15 cellular contexts compared by ENCODE assay signal in genomic region chr11:83641511-83641910, GRCh38.
A peak's percentile ranks its signal among the peaks of the same experiment; 100 is the strongest.
DNase-seq lines count a peak whose midpoint lies in the region; ATAC-seq and TF ChIP-seq lines count a peak whose summit lies in the region.
"Had no signal": no experiment of that assay in that cellular context is flagged by ENCODE, and none has a peak within 500 bp of the region (broad histone marks: within the 10 kb centered on the region; RNA-seq: fewer than 3 reads in every experiment).

No MANE protein-coding gene starts in this region.

- no peak for TF ChIP-seq EP300 in gastroesophageal sphincter (IDR thresholded peaks at IDR 0.05)

- no peaks in the 10 kb centered on the region for H3K36me3 ChIP-seq in MG63
- no peaks in the 10 kb centered on the region for H3K36me3 ChIP-seq in gastroesophageal sphincter

- no peaks in the 10 kb centered on the region for H3K9me3 Mint-ChIP-seq in neural crest cell
- H3K9me3 Mint-ChIP-seq: nephron progenitor cell had no signal

- peaks cover 5% of the 10 kb centered on the region for H3K27me3 Mint-ChIP-seq in neural crest cell (ENCODE audit: low read depth)

- H3K4me1 ChIP-seq in gastroesophageal sphincter, result peaks cover 0 to 4% (median 0%) of the 10 kb centered on the region in 3 donors

- H3K4me3 ChIP-seq in MG63 (no peak overlapping the region), gastroesophageal sphincter (no peak overlapping the region)

- no peak for TF ChIP-seq CTCF in gastroesophageal sphincter (IDR thresholded peaks at IDR 0.05)
- TF ChIP-seq CTCF in neural crest cell (conservative IDR thresholded peaks at IDR 0.05), result no peak

- no peaks in the 10 kb centered on the region for H3K4me1 Mint-ChIP-seq in neural crest cell

- H3K4me3 Mint-ChIP-seq in neural crest cell, result no peak overlapping the region
- H3K4me3 Mint-ChIP-seq: nephron progenitor cell had no signal

- H3K9me3 ChIP-seq in MG63, result no peaks in the 10 kb centered on the region
- H3K9me3 ChIP-seq in gastroesophageal sphincter, result no peaks in the 10 kb centered on the region
- H3K9me3 ChIP-seq: SK-N-SH had no signal

- no peaks in the 10 kb centered on the region for H3K36me3 Mint-ChIP-seq in neural crest cell (ENCODE audit: low read depth)

- H3K27me3 ChIP-seq in MG63, result no peaks in the 10 kb centered on the region
- H3K27me3 ChIP-seq in gastroesophageal sphincter, result no peaks in the 10 kb centered on the region

- no peak for TF ChIP-seq POLR2A in gastroesophageal sphincter (IDR thresholded peaks at IDR 0.05)

- 14 to 20% methylated on average over 7 of the region's 7 CpGs for WGBS in gastroesophageal sphincter (ENCODE audit: low coverage in 1 of 2), 2 donors

- H3K27ac Mint-ChIP-seq in neural crest cell (ENCODE audit: unreplicated experiment), result peak overlapping the region; percentile 46
- H3K27ac Mint-ChIP-seq: nephron progenitor cell had no signal

- peak overlapping the region in 1 of 4 donors; percentile 38 for H3K27ac ChIP-seq in gastroesophageal sphincter

- DNase-seq in AG08396 (ENCODE audit: low spot score), result peak; percentile 4
- peak; percentile 0 for DNase-seq in MG63
- no peak for DNase-seq in neural crest cell (ENCODE audit: low read depth, low spot score)
- DNase-seq in glomerular visceral epithelial cell (ENCODE audit: extremely low spot score), result no peak
- DNase-seq in NCI-H2196 (lab: John Stamatoyannopoulos, UW; ENCODE audit: unreplicated experiment), result no peak
- DNase-seq: ACHN; activated effector memory CD4-positive, alpha-beta T cell treated with anti-CD3 and anti-CD28 coated beads, Interleukin-2, amount 50 U/mL, for 16 hours; effector CD8-positive, alpha-beta T cell; NCI-H2171 treated with DMSO at 0.1 percent for 48 hours; nephron progenitor cell; SK-N-SH had no signal

- peak; percentile 82 for ATAC-seq in gastroesophageal sphincter
- no peak for ATAC-seq in GM21529 (IDR thresholded peaks at IDR 0.05; ENCODE audit: unreplicated experiment)
- no peak for ATAC-seq in GM21423 (IDR thresholded peaks at IDR 0.05; ENCODE audit: unreplicated experiment)
- ATAC-seq: left lobe of liver had no signal

Comparison
In these comparisons a context has a peak if more than half of its experiments do, and no peak if none do; other contexts are left out.
1. DNase-seq: peak in AG08396 (single experiment) and MG63 (single experiment); none in neural crest cell (single experiment), glomerular visceral epithelial cell (single experiment) and NCI-H2196 (single experiment).